Comparison of ENCODE assay signal across 25 cellular contexts in the genomic region with DNA sequence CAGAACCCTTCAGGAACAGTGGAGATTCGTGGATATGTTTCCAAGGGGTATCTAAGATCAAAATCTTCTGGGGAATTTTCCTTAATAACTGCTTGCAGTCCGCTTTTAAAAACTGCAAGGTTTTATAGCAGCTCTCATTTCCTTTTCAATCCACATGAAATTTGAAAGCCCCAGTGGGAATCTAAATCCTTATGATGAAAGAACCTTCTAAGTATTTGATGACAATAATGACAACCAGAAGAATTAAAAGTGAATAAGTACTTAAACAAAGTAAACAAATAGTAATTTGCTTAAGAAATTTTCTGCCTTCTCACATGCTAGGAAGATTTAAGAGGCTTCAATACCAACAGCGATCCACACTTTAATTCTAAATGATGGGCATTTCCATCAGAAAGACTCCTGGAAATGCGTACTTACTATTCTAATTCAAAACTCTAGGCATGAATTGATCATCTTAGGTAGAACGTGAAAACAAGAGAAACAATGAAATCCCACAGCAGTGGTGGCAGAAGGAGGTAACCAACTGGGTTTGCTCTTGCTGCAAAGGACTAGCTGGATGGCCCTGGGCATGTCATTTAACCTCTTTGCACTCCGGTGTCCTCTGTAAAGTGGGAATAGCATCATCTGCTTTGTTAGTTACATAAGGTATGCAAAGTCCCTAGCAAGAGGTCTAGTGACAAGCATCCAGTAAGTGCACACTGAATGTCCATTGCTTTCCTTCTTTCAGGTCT. TPM values are rescaled to one million over a fixed set of nuclear protein-coding genes. Genes with fewer than 3 reads are reported as not detected.
"Had no signal": no experiment of that assay in that cellular context is flagged by ENCODE, and none has a peak within 500 bp of the region (broad histone marks: within the 10 kb centered on the region; RNA-seq: fewer than 3 reads in every experiment).

No MANE protein-coding gene starts in this region.

- H3K9me3 ChIP-seq: breast epithelium, heart left ventricle, left ventricle myocardium inferior, transverse colon had no signal

- H3K9me3 Mint-ChIP-seq: activated naive CD8-positive, alpha-beta T cell treated with anti-CD3 and anti-CD28 coated beads for 36 hours; central memory CD8-positive, alpha-beta T cell; naive thymus-derived CD8-positive, alpha-beta T cell had no signal

- H3K4me3 Mint-ChIP-seq: activated naive CD8-positive, alpha-beta T cell treated with anti-CD3 and anti-CD28 coated beads for 36 hours; central memory CD8-positive, alpha-beta T cell; mesothelial cell of epicardium; naive thymus-derived CD8-positive, alpha-beta T cell; neural progenitor cell; stimulated activated naive B cell treated with anti-CD40 and anti-IgM and Interleukin-4, amounts not matched to agents 10 μg/mL and 1 μg/mL and 100 μg/mL, for 72 hours had no signal

- H3K4me1 ChIP-seq: breast epithelium, heart left ventricle, left ventricle myocardium inferior, neural progenitor cell, transverse colon had no signal

- H3K27ac ChIP-seq: breast epithelium, heart left ventricle, left ventricle myocardium inferior, neural progenitor cell, transverse colon had no signal

- H3K4me3 ChIP-seq: breast epithelium, heart left ventricle, left ventricle myocardium inferior, neural progenitor cell, transverse colon had no signal

- H3K27me3 ChIP-seq: neural progenitor cell, transverse colon had no signal

- H3K27ac Mint-ChIP-seq: activated naive CD8-positive, alpha-beta T cell treated with anti-CD3 and anti-CD28 coated beads for 36 hours; mesothelial cell of epicardium; neural progenitor cell; stimulated activated naive B cell treated with anti-CD40 and anti-IgM and Interleukin-4, amounts not matched to agents 10 μg/mL and 1 μg/mL and 100 μg/mL, for 72 hours had no signal

- H3K9ac ChIP-seq: neural progenitor cell had no signal

- H3K27me3 Mint-ChIP-seq: activated naive CD8-positive, alpha-beta T cell treated with anti-CD3 and anti-CD28 coated beads for 36 hours; central memory CD8-positive, alpha-beta T cell; naive thymus-derived CD8-positive, alpha-beta T cell; stimulated activated naive B cell treated with anti-CD40 and anti-IgM and Interleukin-4, amounts not matched to agents 10 μg/mL and 1 μg/mL and 100 μg/mL, for 72 hours had no signal

- DNase-seq: activated CD4-positive, alpha-beta T cell treated with anti-CD3 and anti-CD28 coated beads for 4 hours; activated CD4-positive, alpha-beta T cell treated with anti-CD3 and anti-CD28 coated beads, Interleukin-2, amount 50 U/mL, for 48 hours; activated CD4-positive, CD25-positive, alpha-beta regulatory T cell; activated naive CD4-positive, alpha-beta T cell treated with Interleukin-2 at 50 U/mL for 16 hours; activated naive CD8-positive, alpha-beta T cell treated with anti-CD3 and anti-CD28 coated beads for 36 hours; activated T-cell treated with anti-CD3 and anti-CD28 coated beads, Interleukin-2, amount 50 U/mL, for 48 hours; heart left ventricle; left ventricle myocardium inferior; mammary epithelial cell; naive thymus-derived CD8-positive, alpha-beta T cell; posterior cingulate gyrus; small intestine; stimulated activated naive B cell treated with anti-CD40 and anti-IgM and Interleukin-4, amounts not matched to agents 10 μg/mL and 1 μg/mL and 100 μg/mL, for 72 hours; transverse colon had no signal

- H3K36me3 ChIP-seq: breast epithelium, transverse colon had no signal

- H3K4me1 Mint-ChIP-seq: activated naive CD8-positive, alpha-beta T cell treated with anti-CD3 and anti-CD28 coated beads for 36 hours; mesothelial cell of epicardium; neural progenitor cell; stimulated activated naive B cell treated with anti-CD40 and anti-IgM and Interleukin-4, amounts not matched to agents 10 μg/mL and 1 μg/mL and 100 μg/mL, for 72 hours had no signal

- ATAC-seq: heart left ventricle; naive thymus-derived CD8-positive, alpha-beta T cell; sciatic nerve; stimulated activated naive B cell treated with anti-CD40 and anti-IgM and Interleukin-4, amounts not matched to agents 10 μg/mL and 1 μg/mL and 100 μg/mL, for 72 hours had no signal

RNA-seq across cellular contexts. Expression of a gene that starts 37.5 kb away (rescaled TPM):
- total RNA-seq: activated CD8-positive, alpha-beta memory T cell treated with anti-CD3 and anti-CD28 coated beads for 36 hours; activated naive CD8-positive, alpha-beta T cell treated with anti-CD3 and anti-CD28 coated beads for 36 hours; epithelial cell of proximal tubule; fibroblast of villous mesenchyme; heart left ventricle; left ventricle myocardium inferior; mammary epithelial cell; mesothelial cell of epicardium; naive thymus-derived CD8-positive, alpha-beta T cell; omental fat pad; renal cortical epithelial cell; sciatic nerve; temporal lobe; transverse colon had no signal
